In the genomic region with DNA sequence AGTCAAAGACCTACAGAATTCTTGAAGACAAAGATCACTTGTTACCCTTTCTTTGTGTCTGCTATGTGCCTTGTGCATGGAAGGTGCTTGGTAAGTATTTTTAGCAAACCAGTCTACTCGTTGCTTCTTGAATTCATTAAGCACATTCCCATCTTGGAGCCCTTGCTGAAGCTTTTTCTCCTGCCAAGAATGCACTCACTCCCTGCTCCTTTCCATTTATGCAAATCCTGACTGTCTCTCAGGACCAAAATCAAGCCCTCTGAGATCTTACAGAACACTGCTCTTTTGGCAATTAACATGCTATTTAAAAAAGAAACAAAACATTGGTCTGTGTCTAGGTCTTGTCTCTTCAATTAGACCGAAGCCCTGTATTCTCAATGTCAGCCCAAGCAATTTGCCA, we compare ENCODE assay signal across 13 cellular contexts.
DNase-seq lines count a peak whose midpoint lies in the region; ATAC-seq and TF ChIP-seq lines count a peak whose summit lies in the region.
"Had no signal": no experiment of that assay in that cellular context is flagged by ENCODE, and none has a peak within 500 bp of the region (broad histone marks: within the 10 kb centered on the region; RNA-seq: fewer than 3 reads in every experiment).

No MANE protein-coding gene starts in this region.

- H3K4ac ChIP-seq in mesenchymal stem cell (ENCODE audit: low read depth in 1 of 2, low read length in 2 of 2) = peak overlapping the region; percentile 66 to 76

- no peaks in the 10 kb centered on the region for H3K9me3 ChIP-seq in mesenchymal stem cell (ENCODE audit: control insufficient read depth, low read length)
- H3K9me3 ChIP-seq in thoracic aorta = no peaks in the 10 kb centered on the region
- no peaks in the 10 kb centered on the region for H3K9me3 ChIP-seq in T-helper 17 cell (ENCODE audit: control insufficient read depth, low read length, poor library complexity, severe bottlenecking)

- 55% methylated on average over 2 of the region's 2 CpGs for WGBS in mesenchymal stem cell

- H3K18ac ChIP-seq in mesenchymal stem cell (ENCODE audit: low read depth in 1 of 2, low read length in 2 of 2) = peak overlapping the region; percentile 56 to 83

- H3K4me1 ChIP-seq in mesenchymal stem cell (ENCODE audit: control insufficient read depth, insufficient read depth, low read depth, low read length) = peaks cover 10% of the 10 kb centered on the region
- H3K4me1 ChIP-seq in thoracic aorta (ENCODE audit: control insufficient read depth in 1 of 2, low read depth in 2 of 2) = peaks cover 48 to 80% of the 10 kb centered on the region in 2 donors

- no peaks in the 10 kb centered on the region for H3K27me3 Mint-ChIP-seq in T-helper 17 cell
- H3K27me3 Mint-ChIP-seq: activated naive CD8-positive, alpha-beta T cell treated with anti-CD3 and anti-CD28 coated beads for 36 hours had no signal

- no peak overlapping the region for H3K4me2 ChIP-seq in mesenchymal stem cell (ENCODE audit: low read length, poor library complexity, severe bottlenecking)
- H3K4me2 ChIP-seq: KMS-11 had no signal

- H2AFZ ChIP-seq in mesenchymal stem cell (ENCODE audit: low read depth, low read length) = no peak overlapping the region

- H2BK120ac ChIP-seq in mesenchymal stem cell (ENCODE audit: low read depth, low read length) = peak overlapping the region; percentile 35

- peak overlapping the region; percentile 86 for H2AK5ac ChIP-seq in mesenchymal stem cell (ENCODE audit: low read length, severe bottlenecking)

- H3K4me3 Mint-ChIP-seq in T-helper 17 cell = no peak overlapping the region
- H3K4me3 Mint-ChIP-seq: activated naive CD8-positive, alpha-beta T cell treated with anti-CD3 and anti-CD28 coated beads for 36 hours had no signal

- peak overlapping the region; percentile 35 for H3K9ac ChIP-seq in mesenchymal stem cell (ENCODE audit: low read length)
- H3K9ac ChIP-seq: KMS-11 had no signal

- no peaks in the 10 kb centered on the region for H3K36me3 ChIP-seq in brain microvascular endothelial cell (replicated peaks)
- H3K36me3 ChIP-seq in mesenchymal stem cell (ENCODE audit: control insufficient read depth in 1 of 2, insufficient read depth in 2 of 2, low read depth in 1 of 2, low read length in 2 of 2) = no peaks in the 10 kb centered on the region
- no peaks in the 10 kb centered on the region for H3K36me3 ChIP-seq in thoracic aorta

- no peaks in the 10 kb centered on the region for H3K27me3 ChIP-seq in brain microvascular endothelial cell (replicated peaks)
- no peaks in the 10 kb centered on the region for H3K27me3 ChIP-seq in mesenchymal stem cell (ENCODE audit: control insufficient read depth in 1 of 2, insufficient read depth in 1 of 2, low read length in 2 of 2)
- H3K27me3 ChIP-seq in thoracic aorta (replicated peaks; ENCODE audit: insufficient read depth) = no peaks in the 10 kb centered on the region

- peak overlapping the region; percentile 42 for H3K27ac ChIP-seq in brain microvascular endothelial cell
- peak overlapping the region; percentile 75 for H3K27ac ChIP-seq in mesenchymal stem cell (ENCODE audit: low read length, poor library complexity, severe bottlenecking)
- H3K27ac ChIP-seq in thoracic aorta = peak overlapping the region; percentile 71 to 75
- H3K27ac ChIP-seq: KMS-11 had no signal

- no peak overlapping the region for H3K27ac Mint-ChIP-seq in T-helper 17 cell
- H3K27ac Mint-ChIP-seq: activated naive CD8-positive, alpha-beta T cell treated with anti-CD3 and anti-CD28 coated beads for 36 hours had no signal

- peaks cover 13% of the 10 kb centered on the region for H3K4me1 Mint-ChIP-seq in T-helper 17 cell

- DNase-seq in NCI-H446 treated with DMSO at 0.1 percent for 48 hours (lab: John Stamatoyannopoulos, UW) (peak; percentile 30), brain microvascular endothelial cell (no peak), mesenchymal stem cell (peak; percentile 53), thoracic aorta (ENCODE audit: low spot score) (no peak), NCI-H748 (lab: John Stamatoyannopoulos, UW; ENCODE audit: unreplicated experiment) (no peak), T-helper 17 cell (no peak)
- DNase-seq in central memory CD4-positive, alpha-beta T cell = no peak
- DNase-seq: activated naive CD8-positive, alpha-beta T cell treated with anti-CD3 and anti-CD28 coated beads for 36 hours; GOT3; kidney; NCI-H510A had no signal

- in situ Hi-C loops in brain microvascular endothelial cell (cut with HindIII; ENCODE audit: low pct_ligation_motif_present, low sequenced_read_pairs) = loop anchor here (25.0 kb wide), 2 partner anchors 119 to 244 kb away; no protein-coding TSS in a partner anchor

- H3K23ac ChIP-seq in mesenchymal stem cell (ENCODE audit: low read length in 2 of 2) = no peak overlapping the region

- peaks cover 5% of the 10 kb centered on the region for H3K79me1 ChIP-seq in mesenchymal stem cell (replicated peaks; ENCODE audit: low read length, poor library complexity, severe bottlenecking)

- TF ChIP-seq CTCF in brain microvascular endothelial cell (IDR thresholded peaks at IDR 0.05; ENCODE audit: low read depth, low read length, missing control alignments) = no peak
- no peak for TF ChIP-seq CTCF in thoracic aorta (IDR thresholded peaks at IDR 0.05)

- H3K4me3 ChIP-seq in brain microvascular endothelial cell (ENCODE audit: low read depth, low read length) = no peak overlapping the region
- H3K4me3 ChIP-seq in mesenchymal stem cell (ENCODE audit: insufficient read depth in 1 of 2, low read depth in 1 of 2, low read length in 2 of 2) = peak overlapping the region in 1 of 2 experiments; percentile 35
- H3K4me3 ChIP-seq in thoracic aorta = no peak overlapping the region

- H4K91ac ChIP-seq in mesenchymal stem cell (ENCODE audit: low read length) = peak overlapping the region; percentile 45

- no peak overlapping the region for H3K14ac ChIP-seq in mesenchymal stem cell (ENCODE audit: low read length in 2 of 2)

- peak overlapping the region; percentile 44 to 73 for H2BK12ac ChIP-seq in mesenchymal stem cell (ENCODE audit: low read length in 2 of 2)

- ATAC-seq in thoracic aorta (ENCODE audit: insufficient number of reproducible peaks, low FRiP score, low read depth) (no peak), GM21786 (IDR thresholded peaks at IDR 0.05; ENCODE audit: unreplicated experiment) (no peak), T-helper 17 cell (no peak)

- H2BK15ac ChIP-seq in mesenchymal stem cell (ENCODE audit: low read depth, poor library complexity, severe bottlenecking) = no peak overlapping the region

- H3K36me3 Mint-ChIP-seq in T-helper 17 cell (ENCODE audit: low read depth) = peaks cover 4% of the 10 kb centered on the region
- H3K36me3 Mint-ChIP-seq: activated naive CD8-positive, alpha-beta T cell treated with anti-CD3 and anti-CD28 coated beads for 36 hours had no signal

- no peak overlapping the region for H2BK5ac ChIP-seq in mesenchymal stem cell (ENCODE audit: low read depth, low read length, poor library complexity, severe bottlenecking)

- peak overlapping the region; percentile 35 for H4K8ac ChIP-seq in mesenchymal stem cell (ENCODE audit: low read length)

Comparison
In these comparisons a context has a peak if more than half of its experiments do, and no peak if none do; other contexts are left out.
1. DNase-seq: peak in NCI-H446 treated with DMSO at 0.1 percent for 48 hours (single experiment) and mesenchymal stem cell (single experiment); none in brain microvascular endothelial cell (single experiment), thoracic aorta (single experiment), NCI-H748 (single experiment), T-helper 17 cell (0 of 3) and central memory CD4-positive, alpha-beta T cell (single experiment).
2. Peak in every context shown above with its lines, with median percentiles within 50 percentile points of each other: H3K27ac ChIP-seq.